Comparison of ENCODE assay signal across 1 cellular context in genomic region chr4:57099363-57099762, GRCh38.
TF ChIP-seq lines count a peak whose summit lies in the region.

No MANE protein-coding gene starts in this region.

TF ChIP-seq in IMR-90, 13 proteins besides CTCF, POLR2A, EP300 and RAD21:
- TF ChIP-seq RCOR1 (IDR thresholded peaks at IDR 0.05; ENCODE audit: insufficient replicate concordance, low read length) (no peak), NFE2L2 (IDR thresholded peaks at IDR 0.05; ENCODE audit: low read depth, low read length) (no peak), SMC3 (IDR thresholded peaks at IDR 0.05; ENCODE audit: low read depth, low read length) (no peak), CEBPB (IDR thresholded peaks at IDR 0.05; ENCODE audit: low read depth, low read length) (no peak), ELK1 (IDR thresholded peaks at IDR 0.05; ENCODE audit: borderline replicate concordance, low read depth, low read length) (no peak), CHD1 (IDR thresholded peaks at IDR 0.05; ENCODE audit: low read depth, low read length) (no peak), FOS (IDR thresholded peaks at IDR 0.05; ENCODE audit: low read depth, low read length) (no peak), RFX5 (IDR thresholded peaks at IDR 0.05; ENCODE audit: low read depth, low read length) (no peak), BHLHE40 (IDR thresholded peaks at IDR 0.05; ENCODE audit: low read depth, low read length) (no peak), MAZ (IDR thresholded peaks at IDR 0.05; ENCODE audit: borderline replicate concordance, low read depth, low read length) (no peak), USF2 (IDR thresholded peaks at IDR 0.05; ENCODE audit: low read depth, low read length) (no peak), MAFK (IDR thresholded peaks at IDR 0.05; ENCODE audit: low read depth, low read length) (no peak), MXI1 (IDR thresholded peaks at IDR 0.05; ENCODE audit: borderline replicate concordance, low read depth, low read length) (no peak)
TF ChIP-seq in IMR-90: peak in this region for 0.
